In genomic region chr5:143182901-143183820, GRCh38 we compare ENCODE assay signal across 8 cellular contexts.
DNase-seq lines count a peak whose midpoint lies in the region; ATAC-seq, FAIRE-seq and TF ChIP-seq lines count a peak whose summit lies in the region.

No MANE protein-coding gene starts in this region.

- CTCF ChIA-PET in MCF 10A (lab: Yijun Ruan, JAX) (interaction anchor here (0.6 to 1.6 kb wide), 4 partner anchors 31 to 221 kb away, joined by 3 to 4 read pairs (median 4); no protein-coding TSS in a partner anchor), RWPE1 (lab: Yijun Ruan, JAX) (interaction anchor here (0.7 to 1.0 kb wide), 2 partner anchors 204 to 220 kb away, joined by 5 to 7 read pairs; partner anchors contain the start of gene NR3C1)

- no peak overlapping the region for H3K27ac ChIP-seq in pancreas
- H3K27ac ChIP-seq in RWPE1, result no peak overlapping the region

- H3K4me3 ChIP-seq in GM08714 (ENCODE audit: low read length) (peak overlapping the region; percentile 42; the same call in 1 of the 2 replicates), pancreas (no peak overlapping the region)

- no peaks in the 10 kb centered on the region for H3K36me3 ChIP-seq in pancreas

- intact Hi-C loops in pancreas (cut with DNase I), result no loop called here
- intact Hi-C loops in MCF 10A (cut with micrococcal nuclease), result no loop called here

- peaks cover 0 to 5% of the 10 kb centered on the region in 2 donors for H3K9me3 Mint-ChIP-seq in activated T-cell treated with anti-CD3 and anti-CD28 coated beads, Interleukin-2, amount 50 U/mL, for 72 hours
- H3K9me3 Mint-ChIP-seq in MCF 10A (ENCODE audit: unreplicated experiment), result no peaks in the 10 kb centered on the region

- H3K4me1 ChIP-seq in pancreas, result peaks cover 10 to 14% (median 11%) of the 10 kb centered on the region in 3 donors

- TF ChIP-seq CTCF in GM20000 (IDR thresholded peaks at IDR 0.05; ENCODE audit: extremely low read depth, missing control alignments), result no peak
- no peak for TF ChIP-seq CTCF in pancreas (IDR thresholded peaks at IDR 0.05)
- TF ChIP-seq CTCF in MCF 10A (IDR thresholded peaks at IDR 0.05; ENCODE audit: unreplicated experiment), result no peak
- TF ChIP-seq CTCF in RWPE1 (conservative IDR thresholded peaks at IDR 0.05; ENCODE audit: low read depth), result no peak

- FAIRE-seq in pancreas (lab: Jason Lieb, UNC), result no peak

- POLR2A ChIA-PET in MCF 10A (lab: Yijun Ruan, JAX), result interaction anchor here (0.6 to 1.6 kb wide), 5 partner anchors 12 to 240 kb away, joined by 3 to 5 read pairs (median 3); no protein-coding TSS in a partner anchor
- POLR2A ChIA-PET in RWPE1 (lab: Yijun Ruan, JAX; ENCODE audit: low non-redundant PET), result no interaction called here

- peaks cover 3 to 9% of the 10 kb centered on the region in 2 donors for H3K36me3 Mint-ChIP-seq in activated T-cell treated with anti-CD3 and anti-CD28 coated beads, Interleukin-2, amount 50 U/mL, for 72 hours (ENCODE audit: insufficient read depth in 2 of 2)
- H3K36me3 Mint-ChIP-seq in MCF 10A (ENCODE audit: insufficient read depth, unreplicated experiment), result peaks cover 4% of the 10 kb centered on the region

- WGBS in pancreas, 2 donors, result 55 to 58% methylated on average over 15 of the region's 15 CpGs

- no peaks in the 10 kb centered on the region for H3K27me3 Mint-ChIP-seq in activated T-cell treated with anti-CD3 and anti-CD28 coated beads, Interleukin-2, amount 50 U/mL, for 72 hours (ENCODE audit: low read depth)
- H3K27me3 Mint-ChIP-seq in MCF 10A (ENCODE audit: insufficient read depth, unreplicated experiment), result no peaks in the 10 kb centered on the region

- H3K4me3 Mint-ChIP-seq in activated T-cell treated with anti-CD3 and anti-CD28 coated beads, Interleukin-2, amount 50 U/mL, for 72 hours, result peak overlapping the region; percentile 52 to 67
- no peak overlapping the region for H3K4me3 Mint-ChIP-seq in MCF 10A (ENCODE audit: unreplicated experiment)

- peak overlapping the region; percentile 17 for H3K27ac Mint-ChIP-seq in activated T-cell treated with anti-CD3 and anti-CD28 coated beads, Interleukin-2, amount 50 U/mL, for 72 hours
- H3K27ac Mint-ChIP-seq in MCF 10A (ENCODE audit: low read depth, unreplicated experiment), result no peak overlapping the region

- H3K27me3 ChIP-seq in pancreas, result no peaks in the 10 kb centered on the region

- DNase-seq in GM20000 (ENCODE audit: low spot score) (peak; percentile 50), pancreas (peak in 1 of 6 donors; percentile 18), NCI-H2196 treated with DMSO at 0.1 percent for 48 hours (lab: John Stamatoyannopoulos, UW; ENCODE audit: unreplicated experiment) (no peak), MCF 10A (ENCODE audit: unreplicated experiment) (no peak), RWPE1 (ENCODE audit: low spot score) (no peak)
- DNase-seq in activated T-cell treated with anti-CD3 and anti-CD28 coated beads, Interleukin-2, amount 50 U/mL, for 72 hours, result peak; percentile 71 to 81

- ATAC-seq in HG03571 (IDR thresholded peaks at IDR 0.05; ENCODE audit: unreplicated experiment) (peak; percentile 58), pancreas (peak; percentile 50 to 72 (median 64))
- peak; percentile 83 to 84 for ATAC-seq in activated T-cell treated with anti-CD3 and anti-CD28 coated beads, Interleukin-2, amount 50 U/mL, for 72 hours (replicated peaks in 1 of 2)

- H3K9me3 ChIP-seq in pancreas, result no peaks in the 10 kb centered on the region

- H3K4me1 Mint-ChIP-seq in activated T-cell treated with anti-CD3 and anti-CD28 coated beads, Interleukin-2, amount 50 U/mL, for 72 hours (ENCODE audit: low read depth), result peaks cover 67% of the 10 kb centered on the region
- peaks cover 20% of the 10 kb centered on the region for H3K4me1 Mint-ChIP-seq in MCF 10A (ENCODE audit: insufficient read depth, unreplicated experiment)

- no TSS peak for BruUV-seq in MCF 10A (replicated peaks; lab: Mats Ljungman, UMichigan)

Comparison
In these comparisons a context has a peak if more than half of its experiments do, and no peak if none do; other contexts are left out.
1. DNase-seq: peak in GM20000 (single experiment) and activated T-cell treated with anti-CD3 and anti-CD28 coated beads, Interleukin-2, amount 50 U/mL, for 72 hours (2 of 2); none in NCI-H2196 treated with DMSO at 0.1 percent for 48 hours (single experiment), MCF 10A (single experiment) and RWPE1 (single experiment).
2. Peak in every context shown above with its lines, with median percentiles within 50 percentile points of each other: ATAC-seq.